ENCODE assay signal across 10 cellular contexts in genomic region chr10:119516381-119517234, GRCh38. TPM values are rescaled to one million over a fixed set of nuclear protein-coding genes. Genes with fewer than 3 reads are reported as not detected.
DNase-seq lines count a peak whose midpoint lies in the region; ATAC-seq and TF ChIP-seq lines count a peak whose summit lies in the region.
"Had no signal": no experiment of that assay in that cellular context is flagged by ENCODE, and none has a peak within 500 bp of the region (broad histone marks: within the 10 kb centered on the region; RNA-seq: fewer than 3 reads in every experiment).

No MANE protein-coding gene starts in this region.

- peak overlapping the region; percentile 73 for H3K4me3 Mint-ChIP-seq in T-helper 1 cell treated with Interleukin-12 subunit alpha and Interleukin-12 subunit beta and Interleukin-4 antibody, amounts not matched to agents 30 μg/mL and 1 μg/mL, for 36 hours

- H3K27me3 ChIP-seq in brain microvascular endothelial cell (replicated peaks), result no peaks in the 10 kb centered on the region
- H3K27me3 ChIP-seq: body of pancreas had no signal

- no peaks in the 10 kb centered on the region for H3K9me3 Mint-ChIP-seq in T-helper 1 cell treated with Interleukin-12 subunit alpha and Interleukin-12 subunit beta and Interleukin-4 antibody, amounts not matched to agents 30 μg/mL and 1 μg/mL, for 36 hours

- peak overlapping the region; percentile 69 for H3K27ac ChIP-seq in brain microvascular endothelial cell
- H3K27ac ChIP-seq: 22Rv1 had no signal

- H3K4me1 Mint-ChIP-seq in T-helper 1 cell treated with Interleukin-12 subunit alpha and Interleukin-12 subunit beta and Interleukin-4 antibody, amounts not matched to agents 30 μg/mL and 1 μg/mL, for 36 hours (ENCODE audit: low read depth), result peaks cover 43% of the 10 kb centered on the region

- peak; percentile 67 for ATAC-seq in HG03175 (IDR thresholded peaks at IDR 0.05; ENCODE audit: unreplicated experiment)
- peak; percentile 63 for ATAC-seq in sciatic nerve
- ATAC-seq: body of pancreas had no signal

- H3K27me3 Mint-ChIP-seq in T-helper 1 cell treated with Interleukin-12 subunit alpha and Interleukin-12 subunit beta and Interleukin-4 antibody, amounts not matched to agents 30 μg/mL and 1 μg/mL, for 36 hours (ENCODE audit: low read depth), result no peaks in the 10 kb centered on the region

- TF ChIP-seq CTCF in brain microvascular endothelial cell (IDR thresholded peaks at IDR 0.05; ENCODE audit: low read depth, low read length, missing control alignments), result no peak

- peaks cover 3% of the 10 kb centered on the region for H3K36me3 ChIP-seq in brain microvascular endothelial cell (replicated peaks)

- DNase-seq in NCI-H82 (lab: John Stamatoyannopoulos, UW) (peak; percentile 14), NCI-H82 treated with DMSO at 0.1 percent for 48 hours (lab: John Stamatoyannopoulos, UW; ENCODE audit: unreplicated experiment) (no peak), brain microvascular endothelial cell (no peak), sciatic nerve (ENCODE audit: low spot score) (no peak), NCI-H345 (lab: John Stamatoyannopoulos, UW) (no peak), pons (ENCODE audit: low spot score) (no peak)

- no peak overlapping the region for H3K4me3 ChIP-seq in brain microvascular endothelial cell (ENCODE audit: low read depth, low read length)
- H3K4me3 ChIP-seq: body of pancreas had no signal

- H3K27ac Mint-ChIP-seq in T-helper 1 cell treated with Interleukin-12 subunit alpha and Interleukin-12 subunit beta and Interleukin-4 antibody, amounts not matched to agents 30 μg/mL and 1 μg/mL, for 36 hours, result peak overlapping the region; percentile 90

- intact Hi-C loops in sciatic nerve (cut with DNase I), result no loop called here

- peaks cover 49% of the 10 kb centered on the region for H3K36me3 Mint-ChIP-seq in T-helper 1 cell treated with Interleukin-12 subunit alpha and Interleukin-12 subunit beta and Interleukin-4 antibody, amounts not matched to agents 30 μg/mL and 1 μg/mL, for 36 hours (ENCODE audit: low read depth)

- in situ Hi-C loops in brain microvascular endothelial cell (cut with HindIII; ENCODE audit: low pct_ligation_motif_present, low sequenced_read_pairs), result no loop called here

RNA-seq across cellular contexts. Expression of gene RGS10, which starts 25.9 kb away (rescaled TPM):
- total RNA-seq in sciatic nerve, result 30.0 TPM
